ENCODE assay signal across 25 cellular contexts in the genomic region with DNA sequence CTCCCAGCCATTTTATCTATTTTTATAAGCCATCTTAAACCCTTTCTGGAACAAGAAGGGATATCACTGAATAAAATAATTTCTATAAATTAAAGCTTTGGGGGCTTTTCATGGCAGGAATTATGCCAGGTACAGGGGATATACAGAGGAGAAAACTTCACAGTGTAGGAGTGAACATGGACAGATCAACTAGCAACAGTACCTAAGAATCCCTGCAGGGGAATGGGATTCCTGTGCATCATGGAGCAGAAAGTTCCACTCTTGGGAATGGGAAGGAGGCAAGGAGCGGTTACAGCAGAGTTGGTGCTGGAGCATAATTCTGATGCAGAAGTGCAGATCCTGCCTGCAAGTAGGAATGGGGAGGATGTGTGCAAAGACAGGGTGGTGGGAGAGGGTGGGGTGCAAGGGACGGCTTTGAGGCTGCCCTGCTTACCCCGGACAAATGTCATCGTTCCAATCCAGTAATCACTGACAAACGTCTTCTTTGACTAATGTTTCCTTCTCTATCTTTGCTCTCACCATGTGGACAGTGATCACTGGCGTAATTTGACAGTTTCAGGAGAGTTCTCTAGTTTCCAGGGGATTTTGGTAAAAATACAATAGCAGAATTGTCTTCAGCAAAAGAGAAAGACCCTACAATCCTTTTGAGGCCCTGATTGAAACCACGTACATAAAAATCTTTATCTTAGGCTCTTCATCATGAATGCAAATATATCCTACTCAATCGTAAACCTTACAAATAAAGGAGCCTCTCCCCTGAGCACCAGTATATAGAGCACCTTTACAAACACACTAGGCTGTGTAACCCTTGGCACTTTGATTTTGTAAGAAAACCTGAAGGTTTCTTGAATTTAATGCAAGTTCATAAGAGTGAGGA.
DNase-seq lines count a peak whose midpoint lies in the region; ATAC-seq and TF ChIP-seq lines count a peak whose summit lies in the region.
"Had no signal": no experiment of that assay in that cellular context is flagged by ENCODE, and none has a peak within 500 bp of the region (broad histone marks: within the 10 kb centered on the region; RNA-seq: fewer than 3 reads in every experiment).

No MANE protein-coding gene starts in this region.

- no peak overlapping the region for H4K12ac ChIP-seq in trophoblast cell (ENCODE audit: low read depth, low read length)

- H3K79me1 ChIP-seq in neuronal stem cell (ENCODE audit: low read depth, low read length) (no peaks in the 10 kb centered on the region), trophoblast cell (ENCODE audit: low read length) (no peaks in the 10 kb centered on the region)

- H3K4me3 ChIP-seq in neuronal stem cell (ENCODE audit: low read length in 2 of 2), result no peak overlapping the region
- H3K4me3 ChIP-seq in trophoblast cell (ENCODE audit: low read depth, low read length), result no peak overlapping the region
- no peak overlapping the region for H3K4me3 ChIP-seq in osteoblast (ENCODE audit: insufficient read depth, low read length)
- H3K4me3 ChIP-seq: body of pancreas, skin epidermis, thyroid gland had no signal

- H3K27me3 Mint-ChIP-seq in WTC11 (ENCODE audit: low read depth), result no peaks in the 10 kb centered on the region
- H3K27me3 Mint-ChIP-seq: activated CD4-positive, alpha-beta T cell treated with anti-CD3 and anti-CD28 coated beads, Interleukin-2, amount 10 ng/mL, durations not matched to agents 7 days and 5 days had no signal

- H3K9me3 ChIP-seq in neuronal stem cell (replicated peaks in 1 of 2; ENCODE audit: control insufficient read depth in 2 of 2, insufficient read depth in 1 of 2, low read depth in 1 of 2, low read length in 2 of 2), result no peaks in the 10 kb centered on the region
- H3K9me3 ChIP-seq in trophoblast cell (ENCODE audit: insufficient read depth, low read depth, low read length), result peaks cover 3% of the 10 kb centered on the region
- H3K9me3 ChIP-seq in osteoblast (ENCODE audit: low read depth, low read length), result no peaks in the 10 kb centered on the region
- H3K9me3 ChIP-seq: body of pancreas, thyroid gland had no signal

- H2AFZ ChIP-seq in neuronal stem cell (ENCODE audit: low read length) (no peak overlapping the region), trophoblast cell (ENCODE audit: insufficient read depth, low read length, poor library complexity) (no peak overlapping the region), osteoblast (ENCODE audit: low read length) (no peak overlapping the region)

- ATAC-seq in GM18502 (IDR thresholded peaks at IDR 0.05; ENCODE audit: poor library complexity, unreplicated experiment) (peak; percentile 63), GM21423 (IDR thresholded peaks at IDR 0.05; ENCODE audit: unreplicated experiment) (peak; percentile 52), WTC11 (peak; percentile 38; the same call in 1 of the 2 replicates)
- ATAC-seq: body of pancreas had no signal

- no peaks in the 10 kb centered on the region for H3K79me2 ChIP-seq in trophoblast cell (ENCODE audit: control insufficient read depth, insufficient read depth, low read length, poor library complexity)
- H3K79me2 ChIP-seq in osteoblast (ENCODE audit: insufficient read depth, low read length), result no peaks in the 10 kb centered on the region

- H4K91ac ChIP-seq in neuronal stem cell (ENCODE audit: low read depth, low read length, poor library complexity) (no peak overlapping the region), trophoblast cell (ENCODE audit: low read depth, low read length) (no peak overlapping the region)

- H3K36me3 ChIP-seq in neuronal stem cell (replicated peaks in 1 of 2; ENCODE audit: control insufficient read depth in 2 of 2, insufficient read depth in 2 of 2, low read length in 2 of 2) (no peaks in the 10 kb centered on the region), trophoblast cell (ENCODE audit: control insufficient read depth in 1 of 2, insufficient read depth in 2 of 2, low read length in 2 of 2) (no peaks in the 10 kb centered on the region), osteoblast (ENCODE audit: insufficient read depth, low read length) (no peaks in the 10 kb centered on the region)
- H3K36me3 ChIP-seq: thyroid gland had no signal

- H3K23ac ChIP-seq in neuronal stem cell (ENCODE audit: low read depth, low read length, poor library complexity) (no peak overlapping the region), trophoblast cell (ENCODE audit: low read length) (no peak overlapping the region)

- H2AK5ac ChIP-seq in neuronal stem cell (ENCODE audit: low read depth, low read length) (no peak overlapping the region), trophoblast cell (ENCODE audit: low read length) (no peak overlapping the region)

- H3K4me1 ChIP-seq in neuronal stem cell (ENCODE audit: control insufficient read depth in 2 of 2, insufficient read depth in 1 of 2, low read depth in 1 of 2, low read length in 2 of 2), result peaks cover 0 to 2% of the 10 kb centered on the region in 2 donors
- H3K4me1 ChIP-seq in trophoblast cell (ENCODE audit: control insufficient read depth in 1 of 2, insufficient read depth in 2 of 2, low read length in 2 of 2), result no peaks in the 10 kb centered on the region
- H3K4me1 ChIP-seq in osteoblast (ENCODE audit: insufficient read depth, low read length), result peaks cover under 1% of the 10 kb centered on the region
- H3K4me1 ChIP-seq: body of pancreas, thyroid gland had no signal

- no peaks in the 10 kb centered on the region for H3K9me3 Mint-ChIP-seq in WTC11
- H3K9me3 Mint-ChIP-seq: activated CD4-positive, alpha-beta T cell treated with anti-CD3 and anti-CD28 coated beads, Interleukin-2, amount 10 ng/mL, durations not matched to agents 7 days and 5 days; activated naive CD8-positive, alpha-beta T cell treated with anti-CD3 and anti-CD28 coated beads, Interleukin-2, amount 10 ng/mL, durations not matched to agents 7 days and 5 days; activated T-helper 2 cell treated with anti-CD3 and anti-CD28 coated beads, Interferon-gamma antibody, Interleukin-2, Interleukin-4, amounts not matched to agents 10 μg/mL and 5 μg/mL and 100 μg/mL, durations not matched to agents 14 hours and 24 hours and 36 hours; CD4-positive, alpha-beta memory T cell; nephron had no signal

- POLR2A ChIA-PET in WTC11 (lab: Charles Lee), result no interaction called here

- no peak overlapping the region for H3K9ac ChIP-seq in neuronal stem cell (ENCODE audit: low read depth, low read length, poor library complexity)
- no peak overlapping the region for H3K9ac ChIP-seq in trophoblast cell (ENCODE audit: low read length)

- H3K14ac ChIP-seq in neuronal stem cell (ENCODE audit: low read length) (no peak overlapping the region), trophoblast cell (ENCODE audit: low read length) (no peak overlapping the region)

- no peaks in the 10 kb centered on the region for H3K27me3 ChIP-seq in neuronal stem cell (ENCODE audit: control insufficient read depth in 3 of 3, insufficient read depth in 3 of 3, low read depth in 1 of 3, low read length in 3 of 3)
- no peaks in the 10 kb centered on the region for H3K27me3 ChIP-seq in trophoblast cell (ENCODE audit: insufficient read depth, low read length)
- no peaks in the 10 kb centered on the region for H3K27me3 ChIP-seq in osteoblast (ENCODE audit: insufficient read depth, low read length)
- H3K27me3 ChIP-seq: body of pancreas, thyroid gland had no signal

- H3K4me1 Mint-ChIP-seq in WTC11, result peaks cover 17% of the 10 kb centered on the region

- H3K27ac Mint-ChIP-seq in WTC11, result 0 out of 2 replicates have a peak overlapping the region, but pooled peaks have one; percentile 30
- H3K27ac Mint-ChIP-seq: activated CD4-positive, alpha-beta T cell treated with anti-CD3 and anti-CD28 coated beads, Interleukin-2, amount 10 ng/mL, durations not matched to agents 7 days and 5 days; activated naive CD8-positive, alpha-beta T cell treated with anti-CD3 and anti-CD28 coated beads, Interleukin-2, amount 10 ng/mL, durations not matched to agents 7 days and 5 days; activated T-helper 2 cell treated with anti-CD3 and anti-CD28 coated beads, Interferon-gamma antibody, Interleukin-2, Interleukin-4, amounts not matched to agents 10 μg/mL and 5 μg/mL and 100 μg/mL, durations not matched to agents 14 hours and 24 hours and 36 hours had no signal

- H3K27ac ChIP-seq in neuronal stem cell (replicated peaks; ENCODE audit: low read length), result no peak overlapping the region
- no peak overlapping the region for H3K27ac ChIP-seq in trophoblast cell (ENCODE audit: low read depth, low read length)
- no peak overlapping the region for H3K27ac ChIP-seq in osteoblast (ENCODE audit: low read depth, low read length)
- H3K27ac ChIP-seq: body of pancreas, skin epidermis, thyroid gland had no signal

- H3K36me3 Mint-ChIP-seq in WTC11, result no peaks in the 10 kb centered on the region
- H3K36me3 Mint-ChIP-seq: activated naive CD8-positive, alpha-beta T cell treated with anti-CD3 and anti-CD28 coated beads, Interleukin-2, amount 10 ng/mL, durations not matched to agents 7 days and 5 days; CD4-positive, alpha-beta memory T cell had no signal

- H2BK5ac ChIP-seq in neuronal stem cell (ENCODE audit: low read length) (no peak overlapping the region), trophoblast cell (ENCODE audit: low read depth, low read length, poor library complexity) (no peak overlapping the region)

- H2BK12ac ChIP-seq in neuronal stem cell (ENCODE audit: low read length) (no peak overlapping the region), trophoblast cell (ENCODE audit: low read length) (no peak overlapping the region)

- H3K4ac ChIP-seq in neuronal stem cell (ENCODE audit: low read length) (no peak overlapping the region), trophoblast cell (ENCODE audit: low read depth, low read length) (no peak overlapping the region)

- no peak overlapping the region for H3K4me3 Mint-ChIP-seq in WTC11
- H3K4me3 Mint-ChIP-seq: activated CD4-positive, alpha-beta T cell treated with anti-CD3 and anti-CD28 coated beads, Interleukin-2, amount 10 ng/mL, durations not matched to agents 7 days and 5 days; activated naive CD8-positive, alpha-beta T cell treated with anti-CD3 and anti-CD28 coated beads, Interleukin-2, amount 10 ng/mL, durations not matched to agents 7 days and 5 days; CD4-positive, alpha-beta memory T cell; nephron had no signal

- H3K4me2 ChIP-seq in neuronal stem cell (ENCODE audit: insufficient read depth, low read length, poor library complexity, severe bottlenecking) (no peak overlapping the region), trophoblast cell (ENCODE audit: low read length) (no peak overlapping the region), osteoblast (ENCODE audit: insufficient read depth, low read length) (no peak overlapping the region)

- H3K18ac ChIP-seq in neuronal stem cell (ENCODE audit: low read length), result peak overlapping the region; percentile 45
- no peak overlapping the region for H3K18ac ChIP-seq in trophoblast cell (ENCODE audit: low read length)

- DNase-seq in WTC11 (ENCODE audit: low spot score), result no peak
- DNase-seq in neuronal stem cell (ENCODE audit: low spot score), result no peak
- DNase-seq in trophoblast cell, result no peak
- no peak for DNase-seq in DMS79 treated with DMSO at 0.1 percent for 48 hours (lab: John Stamatoyannopoulos, UW)
- DNase-seq in osteoblast (ENCODE audit: insufficient read length, low spot score, missing footprints), result no peak
- DNase-seq: activated CD4-positive, alpha-beta T cell treated with anti-CD3 and anti-CD28 coated beads, Interleukin-2, amount 10 ng/mL, durations not matched to agents 7 days and 5 days; activated naive CD8-positive, alpha-beta T cell treated with anti-CD3 and anti-CD28 coated beads, Interleukin-2, amount 10 ng/mL, durations not matched to agents 7 days and 5 days; body of pancreas; CD4-positive, alpha-beta memory T cell; GDM1; HCEC 1CT; head of caudate nucleus; midbrain; NCI-H1930; NCI-H226; NCI-H82; OCI-M1; Right ventricle myocardium superior; stimulated activated naive CD4-positive, alpha-beta T cell; thyroid gland had no signal

- H2BK15ac ChIP-seq in neuronal stem cell (ENCODE audit: low read length), result no peak overlapping the region

- no peaks in the 10 kb centered on the region for H4K20me1 ChIP-seq in osteoblast (ENCODE audit: insufficient read depth, low read length)

- H4K8ac ChIP-seq in neuronal stem cell (ENCODE audit: low read depth, low read length) (no peak overlapping the region), trophoblast cell (ENCODE audit: low read depth, low read length) (no peak overlapping the region)

- H2BK120ac ChIP-seq in neuronal stem cell (ENCODE audit: low read depth, low read length), result no peak overlapping the region
- H2BK120ac ChIP-seq in trophoblast cell (ENCODE audit: insufficient read depth, low read length, poor library complexity), result no peak overlapping the region

- CTCF ChIA-PET in WTC11 (lab: Charles Lee), result no interaction called here

- TF ChIP-seq CTCF in WTC11 (IDR thresholded peaks at IDR 0.05) (no peak), osteoblast (IDR thresholded peaks at IDR 0.05; ENCODE audit: extremely low read depth, low read depth, low read length) (no peak)

- no CpG with 5 or more reads among the region's 8 CpGs for WGBS in neuronal stem cell (ENCODE audit: extremely low coverage in 2 of 2, insufficient read length in 2 of 2, insufficient replicate concordance in 1 of 2), 2 donors
- no CpG with 5 or more reads among the region's 8 CpGs for WGBS in trophoblast cell (ENCODE audit: extremely low coverage, insufficient coverage, insufficient read length)
